ENCODE assay signal across 11 cellular contexts in genomic region chr17:76145231-76146052, GRCh38. TPM values are rescaled to one million over a fixed set of nuclear protein-coding genes. Genes with fewer than 3 reads are reported as not detected.
A peak's percentile ranks its signal among the peaks of the same experiment; 100 is the strongest.
DNase-seq lines count a peak whose midpoint lies in the region; ATAC-seq and TF ChIP-seq lines count a peak whose summit lies in the region.
"Had no signal": no experiment of that assay in that cellular context is flagged by ENCODE, and none has a peak within 500 bp of the region (broad histone marks: within the 10 kb centered on the region; RNA-seq: fewer than 3 reads in every experiment).

No MANE protein-coding gene starts in this region.

- TF ChIP-seq CTCF in GM10248 (IDR thresholded peaks at IDR 0.05; ENCODE audit: control extremely low read depth, extremely low read depth, low read depth, missing control alignments), result no peak
- no peak for TF ChIP-seq CTCF in spleen (IDR thresholded peaks at IDR 0.05 in 8 of 11, conservative IDR thresholded peaks at IDR 0.05 in 3 of 11)
- no peak for TF ChIP-seq CTCF in RWPE1 (conservative IDR thresholded peaks at IDR 0.05; ENCODE audit: low read depth)

- POLR2A ChIA-PET in GM10248 (lab: Yijun Ruan, JAX) (interaction anchor here (0.6 kb wide), 1 partner anchor 127 kb away, joined by 3 read pairs; no protein-coding TSS in a partner anchor), RWPE1 (lab: Yijun Ruan, JAX; ENCODE audit: low non-redundant PET) (no interaction called here)

- no peaks in the 10 kb centered on the region for H3K9me3 ChIP-seq in spleen

- 29 to 48% (median 33%) methylated on average over 24 to 25 of the region's 25 CpGs for WGBS in spleen, 5 donors

- ATAC-seq in HG02763 (IDR thresholded peaks at IDR 0.05; ENCODE audit: unreplicated experiment) (no peak), HG03196 (IDR thresholded peaks at IDR 0.05; ENCODE audit: unreplicated experiment) (no peak)

- DNase-seq in GM10248 (ENCODE audit: extremely low spot score) (peak; percentile 67), NCI-H69 (lab: John Stamatoyannopoulos, UW) (peak; percentile 79), spleen (peak; percentile 90), medulla oblongata (ENCODE audit: extremely low spot score) (no peak), RWPE1 (ENCODE audit: low spot score) (no peak)
- peak; percentile 46 for DNase-seq in activated naive CD4-positive, alpha-beta T cell treated with Interleukin-2 at 50 U/mL for 16 hours
- DNase-seq: brain microvascular endothelial cell, substantia nigra had no signal

- TF ChIP-seq POLR2A in spleen (IDR thresholded peaks at IDR 0.05), result no peak

- CTCF ChIA-PET in GM10248 (lab: Yijun Ruan, JAX), result interaction anchor here (0.8 to 4.1 kb wide), 5 partner anchors 19 to 284 kb away, joined by 3 to 16 read pairs (median 5); no protein-coding TSS in a partner anchor
- CTCF ChIA-PET in RWPE1 (lab: Yijun Ruan, JAX), result interaction anchor here (0.9 to 1.2 kb wide), 2 partner anchors 10 to 134 kb away, joined by 3 read pairs; no protein-coding TSS in a partner anchor

- intact Hi-C loops in spleen (cut with DNase I; ENCODE audit: low total_unique reads), result no loop called here

- H3K27me3 ChIP-seq in spleen (replicated peaks in 1 of 7), result peaks cover 0 to 17% (median 6%) of the 10 kb centered on the region in 7 donors

- peaks cover 32 to 76% (median 66%) of the 10 kb centered on the region in 6 donors for H3K4me1 ChIP-seq in spleen

- H3K36me3 ChIP-seq in spleen, result no peaks in the 10 kb centered on the region
- H3K36me3 ChIP-seq: brain microvascular endothelial cell had no signal

- peak overlapping the region; percentile 58 to 92 (median 83) for H3K27ac ChIP-seq in spleen
- no peak overlapping the region for H3K27ac ChIP-seq in RWPE1
- H3K27ac ChIP-seq: brain microvascular endothelial cell had no signal

- H3K4me3 ChIP-seq in spleen, result peak overlapping the region in 5 of 8 donors; percentile 2 to 59 (median 17)

RNA-seq across cellular contexts. Expression of gene FOXJ1, which starts 4.4 kb away (rescaled TPM):
- under 1 TPM in 1 of 7 donors, not detected in 6; 0.13 TPM for total RNA-seq in spleen
- polyA plus RNA-seq in spleen, result under 1 TPM in 1 of 3 donors, not detected in 2; 0.05 TPM
- total RNA-seq: LHCN-M2 had no signal

RNA-seq across cellular contexts. Expression of gene EXOC7, which starts 41.9 kb away (rescaled TPM):
- total RNA-seq in spleen, result 100 to 1,000 TPM in 4 of 7 donors, 10 to 100 TPM in 3; 64.5 to 128 (median 104) TPM
- 10 to 100 TPM; 26.2 to 51.5 (median 35.0) TPM for polyA plus RNA-seq in spleen

Comparison
In these comparisons a context has a peak if more than half of its experiments do, and no peak if none do; other contexts are left out.
1. DNase-seq: peak in GM10248 (single experiment), NCI-H69 (single experiment), activated naive CD4-positive, alpha-beta T cell treated with Interleukin-2 at 50 U/mL for 16 hours (single experiment) and spleen (single experiment); none in medulla oblongata (single experiment) and RWPE1 (single experiment).